Comparison of ENCODE assay signal across 2 cellular contexts in the genomic region with DNA sequence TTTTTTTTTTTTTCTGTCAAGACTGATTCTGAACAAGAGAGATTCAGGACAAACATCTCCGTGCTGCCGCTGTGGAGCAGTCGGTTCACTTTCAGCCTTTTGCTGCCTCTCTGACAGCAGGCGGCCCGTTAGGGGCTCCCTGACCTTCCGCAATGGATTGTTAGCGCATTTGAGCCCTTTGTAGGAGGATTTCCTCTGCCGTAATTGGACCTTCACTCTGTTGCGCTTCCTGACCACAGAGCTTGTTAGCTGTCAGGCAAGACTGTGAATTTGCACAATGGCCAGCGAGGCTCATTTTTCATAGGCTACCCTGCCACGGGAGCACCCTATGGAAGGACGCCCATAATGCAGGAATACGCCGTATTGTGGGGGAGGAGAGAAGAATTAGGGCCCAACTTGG.
TF ChIP-seq lines count a peak whose summit lies in the region.

No MANE protein-coding gene starts in this region.

TF ChIP-seq in GM23338, 12 proteins besides CTCF, POLR2A, EP300 and RAD21:
- TF ChIP-seq, protein P1, sequence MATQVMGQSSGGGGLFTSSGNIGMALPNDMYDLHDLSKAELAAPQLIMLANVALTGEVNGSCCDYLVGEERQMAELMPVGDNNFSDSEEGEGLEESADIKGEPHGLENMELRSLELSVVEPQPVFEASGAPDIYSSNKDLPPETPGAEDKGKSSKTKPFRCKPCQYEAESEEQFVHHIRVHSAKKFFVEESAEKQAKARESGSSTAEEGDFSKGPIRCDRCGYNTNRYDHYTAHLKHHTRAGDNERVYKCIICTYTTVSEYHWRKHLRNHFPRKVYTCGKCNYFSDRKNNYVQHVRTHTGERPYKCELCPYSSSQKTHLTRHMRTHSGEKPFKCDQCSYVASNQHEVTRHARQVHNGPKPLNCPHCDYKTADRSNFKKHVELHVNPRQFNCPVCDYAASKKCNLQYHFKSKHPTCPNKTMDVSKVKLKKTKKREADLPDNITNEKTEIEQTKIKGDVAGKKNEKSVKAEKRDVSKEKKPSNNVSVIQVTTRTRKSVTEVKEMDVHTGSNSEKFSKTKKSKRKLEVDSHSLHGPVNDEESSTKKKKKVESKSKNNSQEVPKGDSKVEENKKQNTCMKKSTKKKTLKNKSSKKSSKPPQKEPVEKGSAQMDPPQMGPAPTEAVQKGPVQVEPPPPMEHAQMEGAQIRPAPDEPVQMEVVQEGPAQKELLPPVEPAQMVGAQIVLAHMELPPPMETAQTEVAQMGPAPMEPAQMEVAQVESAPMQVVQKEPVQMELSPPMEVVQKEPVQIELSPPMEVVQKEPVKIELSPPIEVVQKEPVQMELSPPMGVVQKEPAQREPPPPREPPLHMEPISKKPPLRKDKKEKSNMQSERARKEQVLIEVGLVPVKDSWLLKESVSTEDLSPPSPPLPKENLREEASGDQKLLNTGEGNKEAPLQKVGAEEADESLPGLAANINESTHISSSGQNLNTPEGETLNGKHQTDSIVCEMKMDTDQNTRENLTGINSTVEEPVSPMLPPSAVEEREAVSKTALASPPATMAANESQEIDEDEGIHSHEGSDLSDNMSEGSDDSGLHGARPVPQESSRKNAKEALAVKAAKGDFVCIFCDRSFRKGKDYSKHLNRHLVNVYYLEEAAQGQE (IDR thresholded peaks at IDR 0.05; ENCODE audit: unreplicated experiment): no peak
- TF ChIP-seq JUNB (IDR thresholded peaks at IDR 0.05; ENCODE audit: unreplicated experiment): no peak
- TF ChIP-seq ZNF331 (CRISPR knock-in tag; IDR thresholded peaks at IDR 0.05; ENCODE audit: low read depth): no peak
- TF ChIP-seq POLR2AphosphoS5 (IDR thresholded peaks at IDR 0.05; ENCODE audit: low read depth): no peak
- TF ChIP-seq EZH2phosphoT487 (IDR thresholded peaks at IDR 0.05; ENCODE audit: unreplicated experiment): no peak

TF ChIP-seq in H1, 55 proteins besides CTCF, POLR2A, EP300 and RAD21 (continued from another document):
- TF ChIP-seq CHD2 (IDR thresholded peaks at IDR 0.05; ENCODE audit: low read length): no peak
- TF ChIP-seq HDAC6 (IDR thresholded peaks at IDR 0.05; ENCODE audit: low read depth, low read length): no peak
